Comparison of ENCODE assay signal across 1 cellular context in the genomic region with DNA sequence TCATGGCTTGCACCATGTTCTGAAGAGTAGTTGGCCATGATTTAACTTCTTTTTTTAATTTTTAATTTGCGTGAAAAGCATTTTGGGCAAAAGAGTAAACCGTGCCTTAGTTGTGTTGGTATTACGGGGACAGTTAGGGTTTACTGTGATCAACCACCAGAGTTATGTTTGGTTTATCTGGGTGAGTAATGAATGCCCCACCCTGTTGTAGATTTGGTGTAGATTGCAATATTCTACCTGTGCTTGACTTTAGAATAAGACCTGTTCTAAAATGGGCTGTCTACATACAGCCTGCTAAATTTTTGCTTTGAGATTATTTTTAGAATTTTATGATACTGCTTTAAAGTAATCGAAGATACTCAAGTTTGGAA.
TF ChIP-seq lines count a peak whose summit lies in the region.

No MANE protein-coding gene starts in this region.

TF ChIP-seq in K562, 482 proteins besides CTCF, POLR2A, EP300 and RAD21 (continued from another document):
- TF ChIP-seq, protein P1, sequence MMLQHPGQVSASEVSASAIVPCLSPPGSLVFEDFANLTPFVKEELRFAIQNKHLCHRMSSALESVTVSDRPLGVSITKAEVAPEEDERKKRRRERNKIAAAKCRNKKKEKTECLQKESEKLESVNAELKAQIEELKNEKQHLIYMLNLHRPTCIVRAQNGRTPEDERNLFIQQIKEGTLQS (IDR thresholded peaks at IDR 0.05), result peak; percentile 17; the same call in 1 of the 2 replicates
- TF ChIP-seq, protein P1 (CRISPR knock-in tag; conservative IDR thresholded peaks at IDR 0.05), result no peak
- TF ChIP-seq ZFPM2 (CRISPR knock-in tag; IDR thresholded peaks at IDR 0.05) (no peak), BRD9 (IDR thresholded peaks at IDR 0.05; ENCODE audit: low read depth, partially characterized antibody) (peak; percentile 33), CHD4 (IDR thresholded peaks at IDR 0.05; ENCODE audit: insufficient read depth, insufficient replicate concordance, low read depth, low read length, poor library complexity, severe bottlenecking) (no peak), KDM4B (IDR thresholded peaks at IDR 0.05; ENCODE audit: borderline replicate concordance in 2 of 2, low read depth in 1 of 2) (peak in 1 of 2 experiments; percentile 51; a peak in 1 of 4 replicates), FIP1L1 (IDR thresholded peaks at IDR 0.05; ENCODE audit: low read depth, low read length, poor library complexity, severe bottlenecking) (no peak), GATAD2B (IDR thresholded peaks at IDR 0.05; ENCODE audit: borderline replicate concordance) (peak; percentile 44; the same call in 1 of the 2 replicates), PML (IDR thresholded peaks at IDR 0.05; ENCODE audit: low read length) (no peak), FOXK2 (conservative IDR thresholded peaks at IDR 0.05 in 1 of 2, IDR thresholded peaks at IDR 0.05 in 1 of 2; ENCODE audit: low read depth in 2 of 2) (no peak), TAF15 (IDR thresholded peaks at IDR 0.05; ENCODE audit: low read depth, low read length) (no peak), FOXM1 (IDR thresholded peaks at IDR 0.05; ENCODE audit: low read depth) (no peak), FOXM1 (CRISPR knock-in tag; IDR thresholded peaks at IDR 0.05; ENCODE audit: low read depth) (no peak), MCM7 (IDR thresholded peaks at IDR 0.05) (no peak), KHSRP (IDR thresholded peaks at IDR 0.05) (no peak), FUS (optimal IDR thresholded peaks at IDR 0.05; ENCODE audit: low read depth, low read length) (no peak), ZNF384 (IDR thresholded peaks at IDR 0.05; ENCODE audit: low read depth, low read length) (no peak), ZNF75A (CRISPR knock-in tag; IDR thresholded peaks at IDR 0.05) (no peak), CAMTA2 (CRISPR knock-in tag; conservative IDR thresholded peaks at IDR 0.05) (no peak), PHTF2 (CRISPR knock-in tag; IDR thresholded peaks at IDR 0.05) (no peak), SOX6 (IDR thresholded peaks at IDR 0.05) (0 out of 2 replicates have a peak, but pooled peaks have one; percentile 23), TFAM (CRISPR knock-in tag; conservative IDR thresholded peaks at IDR 0.05) (no peak), BCOR (IDR thresholded peaks at IDR 0.05) (no peak), ASH1L (IDR thresholded peaks at IDR 0.05; ENCODE audit: borderline replicate concordance, low read depth, partially characterized antibody) (no peak), ZNF311 (CRISPR knock-in tag; IDR thresholded peaks at IDR 0.05) (no peak)
- TF ChIP-seq, protein P2, sequence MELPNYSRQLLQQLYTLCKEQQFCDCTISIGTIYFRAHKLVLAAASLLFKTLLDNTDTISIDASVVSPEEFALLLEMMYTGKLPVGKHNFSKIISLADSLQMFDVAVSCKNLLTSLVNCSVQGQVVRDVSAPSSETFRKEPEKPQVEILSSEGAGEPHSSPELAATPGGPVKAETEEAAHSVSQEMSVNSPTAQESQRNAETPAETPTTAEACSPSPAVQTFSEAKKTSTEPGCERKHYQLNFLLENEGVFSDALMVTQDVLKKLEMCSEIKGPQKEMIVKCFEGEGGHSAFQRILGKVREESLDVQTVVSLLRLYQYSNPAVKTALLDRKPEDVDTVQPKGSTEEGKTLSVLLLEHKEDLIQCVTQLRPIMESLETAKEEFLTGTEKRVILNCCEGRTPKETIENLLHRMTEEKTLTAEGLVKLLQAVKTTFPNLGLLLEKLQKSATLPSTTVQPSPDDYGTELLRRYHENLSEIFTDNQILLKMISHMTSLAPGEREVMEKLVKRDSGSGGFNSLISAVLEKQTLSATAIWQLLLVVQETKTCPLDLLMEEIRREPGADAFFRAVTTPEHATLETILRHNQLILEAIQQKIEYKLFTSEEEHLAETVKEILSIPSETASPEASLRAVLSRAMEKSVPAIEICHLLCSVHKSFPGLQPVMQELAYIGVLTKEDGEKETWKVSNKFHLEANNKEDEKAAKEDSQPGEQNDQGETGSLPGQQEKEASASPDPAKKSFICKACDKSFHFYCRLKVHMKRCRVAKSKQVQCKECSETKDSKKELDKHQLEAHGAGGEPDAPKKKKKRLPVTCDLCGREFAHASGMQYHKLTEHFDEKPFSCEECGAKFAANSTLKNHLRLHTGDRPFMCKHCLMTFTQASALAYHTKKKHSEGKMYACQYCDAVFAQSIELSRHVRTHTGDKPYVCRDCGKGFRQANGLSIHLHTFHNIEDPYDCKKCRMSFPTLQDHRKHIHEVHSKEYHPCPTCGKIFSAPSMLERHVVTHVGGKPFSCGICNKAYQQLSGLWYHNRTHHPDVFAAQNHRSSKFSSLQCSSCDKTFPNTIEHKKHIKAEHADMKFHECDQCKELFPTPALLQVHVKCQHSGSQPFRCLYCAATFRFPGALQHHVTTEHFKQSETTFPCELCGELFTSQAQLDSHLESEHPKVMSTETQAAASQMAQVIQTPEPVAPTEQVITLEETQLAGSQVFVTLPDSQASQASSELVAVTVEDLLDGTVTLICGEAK (IDR thresholded peaks at IDR 0.05), result no peak
- TF ChIP-seq, protein P2 (CRISPR knock-in tag; IDR thresholded peaks at IDR 0.05), result no peak
- TF ChIP-seq, protein P3, sequence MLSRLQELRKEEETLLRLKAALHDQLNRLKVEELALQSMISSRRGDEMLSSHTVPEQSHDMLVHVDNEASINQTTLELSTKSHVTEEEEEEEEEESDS (CRISPR knock-in tag; IDR thresholded peaks at IDR 0.05), result no peak
- TF ChIP-seq, protein P4, sequence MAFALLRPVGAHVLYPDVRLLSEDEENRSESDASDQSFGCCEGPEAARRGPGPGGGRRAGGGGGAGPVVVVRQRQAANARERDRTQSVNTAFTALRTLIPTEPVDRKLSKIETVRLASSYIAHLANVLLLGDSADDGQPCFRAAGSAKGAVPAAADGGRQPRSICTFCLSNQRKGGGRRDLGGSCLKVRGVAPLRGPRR (CRISPR knock-in tag; IDR thresholded peaks at IDR 0.05), result no peak
- TF ChIP-seq, protein P5, sequence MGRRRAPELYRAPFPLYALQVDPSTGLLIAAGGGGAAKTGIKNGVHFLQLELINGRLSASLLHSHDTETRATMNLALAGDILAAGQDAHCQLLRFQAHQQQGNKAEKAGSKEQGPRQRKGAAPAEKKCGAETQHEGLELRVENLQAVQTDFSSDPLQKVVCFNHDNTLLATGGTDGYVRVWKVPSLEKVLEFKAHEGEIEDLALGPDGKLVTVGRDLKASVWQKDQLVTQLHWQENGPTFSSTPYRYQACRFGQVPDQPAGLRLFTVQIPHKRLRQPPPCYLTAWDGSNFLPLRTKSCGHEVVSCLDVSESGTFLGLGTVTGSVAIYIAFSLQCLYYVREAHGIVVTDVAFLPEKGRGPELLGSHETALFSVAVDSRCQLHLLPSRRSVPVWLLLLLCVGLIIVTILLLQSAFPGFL (CRISPR knock-in tag; IDR thresholded peaks at IDR 0.05), result no peak
